Comparison of ENCODE assay signal across 26 cellular contexts in genomic region chr12:110708917-110709316, GRCh38. TPM values are rescaled to one million over a fixed set of nuclear protein-coding genes. Genes with fewer than 3 reads are reported as not detected.
DNase-seq lines count a peak whose midpoint lies in the region; ATAC-seq and TF ChIP-seq lines count a peak whose summit lies in the region.
"Had no signal": no experiment of that assay in that cellular context is flagged by ENCODE, and none has a peak within 500 bp of the region (broad histone marks: within the 10 kb centered on the region; RNA-seq: fewer than 3 reads in every experiment).

No MANE protein-coding gene starts in this region.

- no peak overlapping the region for H2AK5ac ChIP-seq in trophoblast cell (ENCODE audit: low read length)

- H3K4me3 ChIP-seq in HEK293 (ENCODE audit: low read depth, low read length), result no peak overlapping the region
- no peak overlapping the region for H3K4me3 ChIP-seq in brain microvascular endothelial cell (ENCODE audit: low read depth, low read length)
- H3K4me3 ChIP-seq in endodermal cell (ENCODE audit: low read length), result no peak overlapping the region
- H3K4me3 ChIP-seq in trophoblast cell (ENCODE audit: low read depth, low read length), result no peak overlapping the region
- H3K4me3 ChIP-seq: BLaER1, GM12878 had no signal

- H2BK12ac ChIP-seq in trophoblast cell (ENCODE audit: low read length), result no peak overlapping the region

- H3K36me3 ChIP-seq in HEK293 (ENCODE audit: control insufficient read depth in 2 of 2, insufficient read depth in 1 of 2, low read length in 2 of 2), result no peaks in the 10 kb centered on the region; a peak in 1 of 3 replicates
- no peaks in the 10 kb centered on the region for H3K36me3 ChIP-seq in brain microvascular endothelial cell (replicated peaks)
- no peaks in the 10 kb centered on the region for H3K36me3 ChIP-seq in endodermal cell (ENCODE audit: control insufficient read depth, insufficient read depth, low read length)
- H3K36me3 ChIP-seq in trophoblast cell (ENCODE audit: control insufficient read depth in 1 of 2, insufficient read depth in 2 of 2, low read length in 2 of 2), result no peaks in the 10 kb centered on the region
- H3K36me3 ChIP-seq: BE2C had no signal

- TF ChIP-seq CTCF in HEK293 (tag by site-specific recombination; IDR thresholded peaks at IDR 0.05) (no peak), brain microvascular endothelial cell (IDR thresholded peaks at IDR 0.05; ENCODE audit: low read depth, low read length, missing control alignments) (peak; percentile 7), endodermal cell (conservative IDR thresholded peaks at IDR 0.05) (peak; percentile 33)

- H3K4me1 ChIP-seq in HEK293 (ENCODE audit: control insufficient read depth, insufficient read depth, low read length), result no peaks in the 10 kb centered on the region
- H3K4me1 ChIP-seq in endodermal cell (ENCODE audit: control insufficient read depth, insufficient read depth, low read length), result no peaks in the 10 kb centered on the region
- H3K4me1 ChIP-seq in trophoblast cell (ENCODE audit: control insufficient read depth in 1 of 2, insufficient read depth in 2 of 2, low read length in 2 of 2), result no peaks in the 10 kb centered on the region
- H3K4me1 ChIP-seq: BE2C, BLaER1 had no signal

- no peaks in the 10 kb centered on the region for H3K4me1 Mint-ChIP-seq in endodermal cell
- peaks cover 1% of the 10 kb centered on the region for H3K4me1 Mint-ChIP-seq in activated naive CD8-positive, alpha-beta T cell treated with anti-CD3 and anti-CD28 coated beads for 36 hours
- H3K4me1 Mint-ChIP-seq: CD8-positive, alpha-beta memory T cell had no signal

- H3K9me3 ChIP-seq in HEK293 (ENCODE audit: control insufficient read depth, insufficient read depth, low read depth, low read length) (no peaks in the 10 kb centered on the region), endodermal cell (ENCODE audit: control insufficient read depth, low read length) (no peaks in the 10 kb centered on the region), trophoblast cell (ENCODE audit: insufficient read depth, low read depth, low read length) (no peaks in the 10 kb centered on the region)
- H3K9me3 ChIP-seq: BE2C, BLaER1 had no signal

- in situ Hi-C loops in brain microvascular endothelial cell (cut with HindIII; ENCODE audit: low pct_ligation_motif_present, low sequenced_read_pairs), result no loop called here

- intact Hi-C loops in Right ventricle myocardium superior (cut with DNase I), result no loop called here

- CTCF ChIA-PET in HEK293 (lab: Yijun Ruan, JAX), result interaction anchor here (0.7 to 1.0 kb wide), 2 partner anchors 11 to 107 kb away, joined by 3 read pairs; no protein-coding TSS in a partner anchor

- DNase-seq in brain microvascular endothelial cell (no peak), endodermal cell (no peak), iPS-NIHi11 (ENCODE audit: low spot score) (no peak), Right ventricle myocardium superior (no peak), trophoblast cell (no peak)
- no peak for DNase-seq in activated naive CD8-positive, alpha-beta T cell treated with anti-CD3 and anti-CD28 coated beads for 36 hours
- DNase-seq: 8988T; ACHN; BE2C; C1 segment of cervical spinal cord; CD4-positive, alpha-beta memory T cell; CD4-positive, CD25-positive, alpha-beta regulatory T cell; CD8-positive, alpha-beta memory T cell; COR-L47; DMS 273 treated with DMSO at 0.1 percent for 48 hours; DMS153; DMS53; DMS79; DND-41; EL; GDM1 had no signal

- no peak overlapping the region for H2BK5ac ChIP-seq in trophoblast cell (ENCODE audit: low read depth, low read length, poor library complexity)

- H3K14ac ChIP-seq in trophoblast cell (ENCODE audit: low read length), result no peak overlapping the region

- no peaks in the 10 kb centered on the region for H3K79me1 ChIP-seq in trophoblast cell (ENCODE audit: low read length)

- ATAC-seq in Right ventricle myocardium superior (ENCODE audit: poor library complexity), result no peak
- ATAC-seq: GM12878 had no signal

- no peaks in the 10 kb centered on the region for H3K27me3 Mint-ChIP-seq in endodermal cell (ENCODE audit: insufficient read depth)
- no peaks in the 10 kb centered on the region for H3K27me3 Mint-ChIP-seq in activated naive CD8-positive, alpha-beta T cell treated with anti-CD3 and anti-CD28 coated beads for 36 hours
- H3K27me3 Mint-ChIP-seq: CD4-positive, alpha-beta memory T cell; CD4-positive, CD25-positive, alpha-beta regulatory T cell; CD8-positive, alpha-beta memory T cell had no signal

- H4K12ac ChIP-seq in trophoblast cell (ENCODE audit: low read depth, low read length), result no peak overlapping the region

- H4K91ac ChIP-seq in trophoblast cell (ENCODE audit: low read depth, low read length), result no peak overlapping the region

- peaks cover 4% of the 10 kb centered on the region for H3K36me3 Mint-ChIP-seq in endodermal cell (ENCODE audit: low read depth)
- no peaks in the 10 kb centered on the region for H3K36me3 Mint-ChIP-seq in activated naive CD8-positive, alpha-beta T cell treated with anti-CD3 and anti-CD28 coated beads for 36 hours
- H3K36me3 Mint-ChIP-seq: CD4-positive, alpha-beta memory T cell had no signal

- POLR2A ChIA-PET in HEK293 (lab: Yijun Ruan, JAX), result no interaction called here

- no peak overlapping the region for H3K27ac Mint-ChIP-seq in endodermal cell
- H3K27ac Mint-ChIP-seq in activated naive CD8-positive, alpha-beta T cell treated with anti-CD3 and anti-CD28 coated beads for 36 hours, result no peak overlapping the region
- H3K27ac Mint-ChIP-seq: CD14-positive monocyte; CD4-positive, CD25-positive, alpha-beta regulatory T cell had no signal

- H3K27me3 ChIP-seq in brain microvascular endothelial cell (replicated peaks) (no peaks in the 10 kb centered on the region), endodermal cell (ENCODE audit: control insufficient read depth, insufficient read depth, low read length, poor library complexity, severe bottlenecking) (no peaks in the 10 kb centered on the region), trophoblast cell (ENCODE audit: insufficient read depth, low read length) (no peaks in the 10 kb centered on the region)
- H3K27me3 ChIP-seq: BE2C, BLaER1 had no signal

- no peak overlapping the region for H4K8ac ChIP-seq in trophoblast cell (ENCODE audit: low read depth, low read length)

- no peak overlapping the region for H3K18ac ChIP-seq in trophoblast cell (ENCODE audit: low read length)

- 86 to 97% methylated on average over 3 to 4 of the region's 4 CpGs for WGBS in endodermal cell (ENCODE audit: insufficient coverage in 1 of 2, insufficient read length in 1 of 2), 2 experiments
- WGBS in trophoblast cell (ENCODE audit: extremely low coverage, insufficient coverage, insufficient read length), result no CpG with 5 or more reads among the region's 4 CpGs

- H2BK120ac ChIP-seq in trophoblast cell (ENCODE audit: insufficient read depth, low read length, poor library complexity), result no peak overlapping the region

- no peak overlapping the region for H3K4me3 Mint-ChIP-seq in endodermal cell
- no peak overlapping the region for H3K4me3 Mint-ChIP-seq in activated naive CD8-positive, alpha-beta T cell treated with anti-CD3 and anti-CD28 coated beads for 36 hours
- H3K4me3 Mint-ChIP-seq: CD14-positive monocyte; CD4-positive, alpha-beta memory T cell; CD4-positive, CD25-positive, alpha-beta regulatory T cell; CD8-positive, alpha-beta memory T cell had no signal

- no peaks in the 10 kb centered on the region for H3K9me3 Mint-ChIP-seq in endodermal cell
- H3K9me3 Mint-ChIP-seq in activated naive CD8-positive, alpha-beta T cell treated with anti-CD3 and anti-CD28 coated beads for 36 hours, result no peaks in the 10 kb centered on the region
- H3K9me3 Mint-ChIP-seq: CD4-positive, alpha-beta memory T cell; CD4-positive, CD25-positive, alpha-beta regulatory T cell; CD8-positive, alpha-beta memory T cell had no signal

- no peak overlapping the region for H3K4ac ChIP-seq in trophoblast cell (ENCODE audit: low read depth, low read length)

- H2AFZ ChIP-seq in trophoblast cell (ENCODE audit: insufficient read depth, low read length, poor library complexity), result no peak overlapping the region

- no peak overlapping the region for H3K23ac ChIP-seq in trophoblast cell (ENCODE audit: low read length)

- H3K79me2 ChIP-seq in trophoblast cell (ENCODE audit: control insufficient read depth, insufficient read depth, low read length, poor library complexity), result no peaks in the 10 kb centered on the region

- H3K4me2 ChIP-seq in trophoblast cell (ENCODE audit: low read length), result no peak overlapping the region
- H3K4me2 ChIP-seq: BLaER1 had no signal

- H3K27ac ChIP-seq in HEK293 (ENCODE audit: extremely low read depth, low read depth, low read length) (no peak overlapping the region), brain microvascular endothelial cell (no peak overlapping the region), endodermal cell (ENCODE audit: low read depth, low read length) (no peak overlapping the region), trophoblast cell (ENCODE audit: low read depth, low read length) (no peak overlapping the region)
- H3K27ac ChIP-seq: BLaER1 had no signal

- H3K9ac ChIP-seq in endodermal cell (ENCODE audit: extremely low read depth, low read length, poor library complexity, severe bottlenecking) (no peak overlapping the region), trophoblast cell (ENCODE audit: low read length) (no peak overlapping the region)
- H3K9ac ChIP-seq: BLaER1 had no signal

TF ChIP-seq in HEK293, 187 proteins besides CTCF, POLR2A, EP300 and RAD21:
- TF ChIP-seq ZNF558 (tag by site-specific recombination; IDR thresholded peaks at IDR 0.05), result peak; percentile 96
- no peak for TF ChIP-seq ZNF544 (tag by site-specific recombination; IDR thresholded peaks at IDR 0.05)

RNA-seq across cellular contexts. Expression of gene HVCN1, which starts 20.0 kb away (rescaled TPM):
- 1 to 10 TPM; 8.8 to 9.5 TPM for total RNA-seq in endodermal cell
- polyA plus RNA-seq in endodermal cell (2013, experiment 1 of 2), result 9.3 TPM
- polyA plus RNA-seq in endodermal cell (2013, experiment 2 of 2), result 7.7 TPM
- total RNA-seq in Right ventricle myocardium superior, result 11.9 TPM
- total RNA-seq in activated naive CD8-positive, alpha-beta T cell treated with anti-CD3 and anti-CD28 coated beads for 36 hours, result 10 to 100 TPM; 47.4 to 49.1 TPM
- 0.99 and 1.2 TPM in 2 replicates for polyA plus RNA-seq in trophoblast cell (2013)
- total RNA-seq: G401 had no signal

RNA-seq across cellular contexts. Expression of gene PPP1CC, which starts 33.8 kb away (rescaled TPM):
- total RNA-seq in endodermal cell (100 to 1,000 TPM; 179 to 201 TPM), Right ventricle myocardium superior (175 TPM)
- polyA plus RNA-seq in endodermal cell (2013, experiment 1 of 2), result 278 TPM
- polyA plus RNA-seq in endodermal cell (2013, experiment 2 of 2), result 253 TPM
- 100 to 1,000 TPM; 260 to 270 TPM for total RNA-seq in activated naive CD8-positive, alpha-beta T cell treated with anti-CD3 and anti-CD28 coated beads for 36 hours
- polyA plus RNA-seq in trophoblast cell (2013), result 119 and 124 TPM in 2 replicates
